In genomic region chr2:126145752-126146151, GRCh38 we compare ENCODE assay signal across 1 cellular context.
TF ChIP-seq lines count a peak whose summit lies in the region.

No MANE protein-coding gene starts in this region.

TF ChIP-seq in H1, 55 proteins besides CTCF, POLR2A, EP300 and RAD21 (continued from another document):
- TF ChIP-seq RXRA (IDR thresholded peaks at IDR 0.05; ENCODE audit: insufficient read depth, low read depth, low read length) (no peak), CEBPB (IDR thresholded peaks at IDR 0.05; ENCODE audit: low read depth, low read length) (no peak), HDAC6 (IDR thresholded peaks at IDR 0.05; ENCODE audit: low read depth, low read length) (no peak)
- TF ChIP-seq, protein P1, sequence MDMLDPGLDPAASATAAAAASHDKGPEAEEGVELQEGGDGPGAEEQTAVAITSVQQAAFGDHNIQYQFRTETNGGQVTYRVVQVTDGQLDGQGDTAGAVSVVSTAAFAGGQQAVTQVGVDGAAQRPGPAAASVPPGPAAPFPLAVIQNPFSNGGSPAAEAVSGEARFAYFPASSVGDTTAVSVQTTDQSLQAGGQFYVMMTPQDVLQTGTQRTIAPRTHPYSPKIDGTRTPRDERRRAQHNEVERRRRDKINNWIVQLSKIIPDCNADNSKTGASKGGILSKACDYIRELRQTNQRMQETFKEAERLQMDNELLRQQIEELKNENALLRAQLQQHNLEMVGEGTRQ (IDR thresholded peaks at IDR 0.05; ENCODE audit: low read length): no peak
